Comparison of ENCODE assay signal across 10 cellular contexts in genomic region chr5:111997308-111998159, GRCh38.
DNase-seq lines count a peak whose midpoint lies in the region; FAIRE-seq and TF ChIP-seq lines count a peak whose summit lies in the region.
"Had no signal": no experiment of that assay in that cellular context is flagged by ENCODE, and none has a peak within 500 bp of the region (broad histone marks: within the 10 kb centered on the region; RNA-seq: fewer than 3 reads in every experiment).

No MANE protein-coding gene starts in this region.

- peak overlapping the region; percentile 69 for H3K9ac ChIP-seq in astrocyte (ENCODE audit: low read length)

- BruUV-seq in OCI-LY7 (replicated peaks; lab: Mats Ljungman, UMichigan): no TSS peak

- peak overlapping the region; percentile 11 for H3K4me3 ChIP-seq in astrocyte (ENCODE audit: insufficient read depth, low read depth, low read length)
- no peak overlapping the region for H3K4me3 ChIP-seq in ovary
- H3K4me3 ChIP-seq in OCI-LY7 (ENCODE audit: low read depth, low read length, poor library complexity, severe bottlenecking): no peak overlapping the region

- peaks cover 30% of the 10 kb centered on the region for H3K4me1 Mint-ChIP-seq in astrocyte (ENCODE audit: low read depth, unreplicated experiment)

- H3K9me3 Mint-ChIP-seq in astrocyte (ENCODE audit: unreplicated experiment): no peaks in the 10 kb centered on the region

- no peak overlapping the region for H3K4me3 Mint-ChIP-seq in astrocyte (ENCODE audit: unreplicated experiment)

- peak; percentile 99 for FAIRE-seq in astrocyte (lab: Jason Lieb, UNC)

- H3K9me3 ChIP-seq in astrocyte (ENCODE audit: insufficient read depth, low read depth, low read length): no peaks in the 10 kb centered on the region
- no peaks in the 10 kb centered on the region for H3K9me3 ChIP-seq in ovary
- no peaks in the 10 kb centered on the region for H3K9me3 ChIP-seq in OCI-LY7 (ENCODE audit: low read length)

- TF ChIP-seq CTCF in AG09319 (IDR thresholded peaks at IDR 0.05; ENCODE audit: low read depth, low read length): no peak
- TF ChIP-seq CTCF in astrocyte (IDR thresholded peaks at IDR 0.05; ENCODE audit: insufficient read depth, low read depth, low read length): no peak
- TF ChIP-seq CTCF in ovary (IDR thresholded peaks at IDR 0.05): no peak
- TF ChIP-seq CTCF in OCI-LY7 (conservative IDR thresholded peaks at IDR 0.05; ENCODE audit: low read length): no peak

- POLR2A ChIA-PET in OCI-LY7 (lab: Charles Lee): interaction anchor here (0.6 kb wide), 2 partner anchors 18 to 377 kb away, joined by 3 to 5 read pairs; no protein-coding TSS in a partner anchor

- H3K4me1 ChIP-seq in astrocyte (ENCODE audit: insufficient read depth, low read length) (peaks cover 32% of the 10 kb centered on the region), ovary (ENCODE audit: insufficient read depth) (no peaks in the 10 kb centered on the region), OCI-LY7 (ENCODE audit: insufficient read depth, low read length, poor library complexity, severe bottlenecking) (no peaks in the 10 kb centered on the region)

- H3K79me2 ChIP-seq in astrocyte (ENCODE audit: insufficient read depth, low read length) (no peaks in the 10 kb centered on the region), OCI-LY7 (ENCODE audit: insufficient read depth, low read depth, low read length) (no peaks in the 10 kb centered on the region)

- no peaks in the 10 kb centered on the region for H4K20me1 ChIP-seq in astrocyte (ENCODE audit: insufficient read depth, low read length)
- H4K20me1 ChIP-seq in OCI-LY7 (ENCODE audit: insufficient read depth, low read length): no peaks in the 10 kb centered on the region

- no peak for TF ChIP-seq POLR2A in ovary (IDR thresholded peaks at IDR 0.05)

- H3K27me3 ChIP-seq in astrocyte (ENCODE audit: insufficient read depth, low read length) (no peaks in the 10 kb centered on the region), ovary (no peaks in the 10 kb centered on the region)

- no peaks in the 10 kb centered on the region for H3K27me3 Mint-ChIP-seq in astrocyte (ENCODE audit: low read depth, unreplicated experiment)

- H3K4me2 ChIP-seq in astrocyte (ENCODE audit: low read length) (peak overlapping the region; percentile 51), OCI-LY7 (ENCODE audit: low read length) (no peak overlapping the region)

- H3K27ac ChIP-seq in astrocyte (ENCODE audit: low read depth, low read length) (peak overlapping the region; percentile 98), ovary (no peak overlapping the region), OCI-LY7 (ENCODE audit: low read depth, low read length, poor library complexity, severe bottlenecking) (no peak overlapping the region)

- no peaks in the 10 kb centered on the region for H3K36me3 Mint-ChIP-seq in astrocyte (ENCODE audit: low read depth, unreplicated experiment)

- H3K36me3 ChIP-seq in astrocyte (ENCODE audit: insufficient read depth, low read length): no peaks in the 10 kb centered on the region
- H3K36me3 ChIP-seq in ovary: no peaks in the 10 kb centered on the region
- H3K36me3 ChIP-seq in OCI-LY7 (ENCODE audit: insufficient read depth, low read length): no peaks in the 10 kb centered on the region

- no peaks in the 10 kb centered on the region for H3K9me2 ChIP-seq in OCI-LY7 (ENCODE audit: insufficient read depth, low read length)

- CTCF ChIA-PET in OCI-LY7 (lab: Charles Lee; ENCODE audit: unreplicated experiment): no interaction called here

- peak overlapping the region; percentile 6 for H2AFZ ChIP-seq in astrocyte (ENCODE audit: low read depth, low read length)
- no peak overlapping the region for H2AFZ ChIP-seq in OCI-LY7 (ENCODE audit: low read length)

- peak; percentile 98 for DNase-seq in AG09319 (ENCODE audit: extremely low read depth, low read depth)
- DNase-seq in Kasumi-1 (lab: John Stamatoyannopoulos, UW): peak; percentile 7 to 12
- DNase-seq in astrocyte (ENCODE audit: low read depth): peak; percentile 100
- DNase-seq in kidney glomerular epithelial cell (lab: John Stamatoyannopoulos, UW): peak; percentile 83
- DNase-seq in cerebellar nuclear complex (lab: John Stamatoyannopoulos, UW): no peak
- no peak for DNase-seq in NCI-H146 treated with DMSO at 0.1 percent for 48 hours (lab: John Stamatoyannopoulos, UW; ENCODE audit: unreplicated experiment)
- DNase-seq in ovary: no peak
- DNase-seq in OCI-LY7 (ENCODE audit: low spot score): no peak
- DNase-seq: Calu3, NCI-H1417 treated with DMSO at 0.1 percent for 48 hours had no signal

- intact Hi-C loops in ovary (cut with DNase I) (no loop called here), OCI-LY7 (cut with micrococcal nuclease; ENCODE audit: unreplicated experiment) (no loop called here)

- 55 to 66% (median 60%) methylated on average over 8 of the region's 8 CpGs for WGBS in ovary, 3 donors

- H3K27ac Mint-ChIP-seq in astrocyte (ENCODE audit: unreplicated experiment): peak overlapping the region; percentile 87

- TF ChIP-seq EP300 in ovary (IDR thresholded peaks at IDR 0.05): no peak

Comparison
In these comparisons a context has a peak if more than half of its experiments do, and no peak if none do; other contexts are left out.
1. DNase-seq: peak in AG09319 (single experiment), Kasumi-1 (2 of 2), astrocyte (single experiment) and kidney glomerular epithelial cell (single experiment); none in cerebellar nuclear complex (0 of 2), NCI-H146 treated with DMSO at 0.1 percent for 48 hours (single experiment), ovary (0 of 5) and OCI-LY7 (single experiment).